Comparison of ENCODE assay signal across 19 cellular contexts in the genomic region with DNA sequence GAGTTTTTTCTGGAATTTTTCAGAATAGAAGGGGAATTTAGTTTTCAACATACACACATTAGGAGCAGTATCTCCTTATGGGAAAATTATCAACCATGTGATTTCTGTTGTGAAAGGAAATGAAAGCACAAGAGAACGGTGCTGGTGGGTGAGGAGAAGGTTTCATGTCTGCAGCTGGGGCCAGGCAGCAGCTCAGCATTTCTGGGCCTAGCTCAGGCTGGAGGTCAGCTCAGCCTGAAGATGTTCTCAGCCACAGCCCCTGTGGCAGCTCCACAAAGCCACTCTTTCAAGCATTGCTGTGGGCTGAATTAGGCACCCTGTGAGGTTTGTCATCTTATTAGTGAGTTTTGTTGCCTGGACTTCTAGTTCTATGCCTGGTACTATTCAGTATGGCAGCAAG.
A peak's percentile ranks its signal among the peaks of the same experiment; 100 is the strongest.
DNase-seq lines count a peak whose midpoint lies in the region; ATAC-seq and TF ChIP-seq lines count a peak whose summit lies in the region.
"Had no signal": no experiment of that assay in that cellular context is flagged by ENCODE, and none has a peak within 500 bp of the region (broad histone marks: within the 10 kb centered on the region; RNA-seq: fewer than 3 reads in every experiment).

No MANE protein-coding gene starts in this region.

- ATAC-seq in GM18907 (IDR thresholded peaks at IDR 0.05; ENCODE audit: unreplicated experiment): peak; percentile 62
- ATAC-seq in GM21515 (IDR thresholded peaks at IDR 0.05; ENCODE audit: unreplicated experiment): peak; percentile 92
- peak; percentile 89 for ATAC-seq in HG03025 (IDR thresholded peaks at IDR 0.05; ENCODE audit: low FRiP score, unreplicated experiment)

- H3K36me3 Mint-ChIP-seq in neural progenitor cell (no peaks in the 10 kb centered on the region), osteocyte (ENCODE audit: unreplicated experiment) (no peaks in the 10 kb centered on the region), immature natural killer cell (no peaks in the 10 kb centered on the region)

- H3K9me3 Mint-ChIP-seq in neural progenitor cell: peaks cover 26% of the 10 kb centered on the region
- H3K9me3 Mint-ChIP-seq in osteocyte (ENCODE audit: unreplicated experiment): peaks cover 11% of the 10 kb centered on the region
- H3K9me3 Mint-ChIP-seq in immature natural killer cell: peaks cover 0 to 14% (median 2%) of the 10 kb centered on the region in 6 donors

- H3K9me3 ChIP-seq in neural progenitor cell (ENCODE audit: low read depth): peaks cover 5% of the 10 kb centered on the region
- H3K9me3 ChIP-seq: esophagus squamous epithelium had no signal

- no peak overlapping the region for H3K4me2 ChIP-seq in neural progenitor cell

- no peak overlapping the region for H3K9ac ChIP-seq in neural progenitor cell
- H3K9ac ChIP-seq: BLaER1 treated with 17β-estradiol and CSF1 and Interleukin-3, amounts not matched to agents 10 nM and 100 nM had no signal

- H3K4me3 Mint-ChIP-seq in neural progenitor cell (no peak overlapping the region), osteocyte (ENCODE audit: unreplicated experiment) (no peak overlapping the region), immature natural killer cell (no peak overlapping the region)

- H3K27me3 Mint-ChIP-seq in neural progenitor cell (ENCODE audit: insufficient read depth, low read depth): no peaks in the 10 kb centered on the region
- peaks cover 7% of the 10 kb centered on the region for H3K27me3 Mint-ChIP-seq in osteocyte (ENCODE audit: unreplicated experiment)
- peaks cover 4 to 5% (median 5%) of the 10 kb centered on the region in 3 donors for H3K27me3 Mint-ChIP-seq in immature natural killer cell (ENCODE audit: low read depth in 3 of 3)

- no peak overlapping the region for H3K27ac Mint-ChIP-seq in neural progenitor cell
- H3K27ac Mint-ChIP-seq in osteocyte (ENCODE audit: unreplicated experiment): no peak overlapping the region
- H3K27ac Mint-ChIP-seq in immature natural killer cell: no peak overlapping the region

- H3K27me3 ChIP-seq in neural progenitor cell: no peaks in the 10 kb centered on the region
- H3K27me3 ChIP-seq: BLaER1 treated with 17β-estradiol and CSF1 and Interleukin-3, amounts not matched to agents 10 nM and 100 nM; esophagus squamous epithelium had no signal

- H3K4me1 ChIP-seq in neural progenitor cell: no peaks in the 10 kb centered on the region
- H3K4me1 ChIP-seq: esophagus squamous epithelium had no signal

- no peaks in the 10 kb centered on the region for H3F3A ChIP-seq in neural progenitor cell (ENCODE audit: low read depth)

- no peaks in the 10 kb centered on the region for H3K79me2 ChIP-seq in neural progenitor cell (ENCODE audit: low read depth)

- H3K36me3 ChIP-seq in neural progenitor cell: no peaks in the 10 kb centered on the region
- H3K36me3 ChIP-seq: BLaER1 treated with 17β-estradiol and CSF1 and Interleukin-3, amounts not matched to agents 10 nM and 100 nM; esophagus squamous epithelium had no signal

- H4K20me1 ChIP-seq in neural progenitor cell (ENCODE audit: low read depth): no peaks in the 10 kb centered on the region
- H4K20me1 ChIP-seq: BLaER1 treated with 17β-estradiol and CSF1 and Interleukin-3, amounts not matched to agents 10 nM and 100 nM had no signal

- TF ChIP-seq CTCF in neural progenitor cell (IDR thresholded peaks at IDR 0.05) (no peak), osteocyte (IDR thresholded peaks at IDR 0.05) (no peak)

- no peak for TF ChIP-seq POLR2A in erythroblast (IDR thresholded peaks at IDR 0.05; ENCODE audit: low read length)

- H3K4me1 Mint-ChIP-seq in neural progenitor cell (peaks cover 13% of the 10 kb centered on the region), osteocyte (ENCODE audit: unreplicated experiment) (no peaks in the 10 kb centered on the region), immature natural killer cell (no peaks in the 10 kb centered on the region)

- H3K27ac ChIP-seq in neural progenitor cell: no peak overlapping the region
- H3K27ac ChIP-seq: BLaER1 treated with 17β-estradiol and CSF1 and Interleukin-3, amounts not matched to agents 10 nM and 100 nM; esophagus squamous epithelium; skin epidermis had no signal

- DNase-seq in neural progenitor cell (ENCODE audit: low spot score) (no peak), erythroblast (lab: John Stamatoyannopoulos, UW) (no peak), osteocyte (ENCODE audit: extremely low spot score, unreplicated experiment) (no peak), immature natural killer cell (no peak), NCI-H526 (lab: John Stamatoyannopoulos, UW) (no peak)
- DNase-seq: activated CD4-positive, alpha-beta T cell treated with anti-CD3 and anti-CD28 coated beads, Interleukin-2, amount 50 U/mL, for 1 hour; anterior cingulate cortex; EL; esophagus squamous epithelium; hippocampal formation; NCI-H1105 treated with DMSO at 0.1 percent for 48 hours; NCI-H524; RPMI8226; T-helper 2 cell had no signal

- H2AFZ ChIP-seq in neural progenitor cell (replicated peaks): peak overlapping the region; percentile 18

- no peak overlapping the region for H3K4me3 ChIP-seq in neural progenitor cell
- H3K4me3 ChIP-seq: BLaER1 treated with 17β-estradiol and CSF1 and Interleukin-3, amounts not matched to agents 10 nM and 100 nM; esophagus squamous epithelium; skin epidermis had no signal
